ENCODE assay signal across 2 cellular contexts in genomic region chr7:1450987-1451386, GRCh38.
TF ChIP-seq lines count a peak whose summit lies in the region.

No MANE protein-coding gene starts in this region.

TF ChIP-seq in HEK293, 187 proteins besides CTCF, POLR2A, EP300 and RAD21:
- peak; percentile 55 for TF ChIP-seq ZIC2 (tag by site-specific recombination; IDR thresholded peaks at IDR 0.05)
- TF ChIP-seq KLF17 (tag by site-specific recombination; IDR thresholded peaks at IDR 0.05), result no peak

TF ChIP-seq in K562, 482 proteins besides CTCF, POLR2A, EP300 and RAD21:
- TF ChIP-seq ETV1 (tag; conservative IDR thresholded peaks at IDR 0.05; ENCODE audit: low read depth) (no peak), YBX1 (IDR thresholded peaks at IDR 0.05) (no peak), RBFOX2 (IDR thresholded peaks at IDR 0.05; ENCODE audit: low read depth, low read length) (0 out of 2 replicates have a peak, but pooled peaks have one; percentile 7), NRF1 (conservative IDR thresholded peaks at IDR 0.05 in 1 of 2, IDR thresholded peaks at IDR 0.05 in 1 of 2) (no peak)
TF ChIP-seq in K562: peak in this region for 1.
